Comparison of ENCODE assay signal across 8 cellular contexts in the genomic region with DNA sequence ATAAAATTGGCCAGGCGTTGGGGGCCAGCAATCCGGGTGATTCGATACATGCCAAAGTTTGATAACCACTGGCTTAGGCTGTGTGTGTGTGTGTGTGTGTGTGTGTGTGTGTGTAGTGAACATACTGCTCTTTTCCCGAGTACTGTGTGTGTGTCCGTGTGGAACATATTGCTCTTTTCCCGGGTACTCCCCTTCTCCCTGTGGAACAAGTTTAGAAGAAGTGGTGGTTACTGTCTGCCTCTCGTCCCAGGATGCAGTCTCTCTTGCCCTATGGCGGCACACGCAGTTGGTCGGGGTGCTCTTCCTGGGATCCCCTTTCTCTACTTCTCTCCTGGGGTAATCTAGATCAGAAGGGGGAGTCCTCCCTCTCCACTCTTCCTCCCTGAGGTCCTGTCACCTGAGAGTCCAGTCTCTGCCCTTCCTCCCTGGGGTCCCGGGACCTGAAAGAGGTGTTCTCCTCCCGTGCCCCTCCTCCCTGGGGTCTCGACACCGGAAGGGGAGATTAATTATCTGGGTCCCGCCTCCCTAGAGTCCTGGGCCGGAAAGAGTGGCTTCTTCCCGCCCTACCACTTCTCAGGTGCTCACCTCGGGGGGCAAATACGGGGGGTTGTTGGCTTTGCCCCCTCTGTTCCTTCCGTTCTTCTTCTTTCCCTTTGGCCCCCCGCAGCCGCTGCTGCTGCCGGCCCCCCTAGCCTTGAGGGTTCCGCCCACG. TPM values are rescaled to one million over a fixed set of nuclear protein-coding genes. Genes with fewer than 3 reads are reported as not detected.
DNase-seq lines count a peak whose midpoint lies in the region; ATAC-seq, FAIRE-seq and TF ChIP-seq lines count a peak whose summit lies in the region.

No MANE protein-coding gene starts in this region.

- H3K27ac Mint-ChIP-seq in chondrocyte (ENCODE audit: unreplicated experiment) = peak overlapping the region; percentile 100

- H3K4me3 Mint-ChIP-seq in chondrocyte (ENCODE audit: unreplicated experiment) = peak overlapping the region; percentile 94

- peaks cover 18% of the 10 kb centered on the region for H3K36me3 Mint-ChIP-seq in chondrocyte (ENCODE audit: low read depth)

- TF ChIP-seq CTCF in AG09309 (IDR thresholded peaks at IDR 0.05; ENCODE audit: control insufficient read depth, insufficient read depth, low read depth, low read length, missing control alignments) = no peak
- no peak for TF ChIP-seq CTCF in chondrocyte (IDR thresholded peaks at IDR 0.05)

- DNase-seq in AG09309 (ENCODE audit: low read depth) (no peak), GM19239 (ENCODE audit: insufficient read length, low spot score) (no peak), NAMALWA (ENCODE audit: low spot score) (peak; percentile 79), chondrocyte (ENCODE audit: low spot score) (no peak), left kidney (ENCODE audit: low read depth, low spot score) (peak; percentile 92)
- DNase-seq in activated CD4-positive, CD25-positive, alpha-beta regulatory T cell (lab: John Stamatoyannopoulos, UW) = peak; percentile 28 to 36 (median 34)
- DNase-seq in stimulated activated CD4-positive, alpha-beta T cell treated with anti-CD3 and anti-CD28 coated beads, Interleukin-4, amount 100 ng/mL, for 48 hours (ENCODE audit: low read depth in 2 of 2) = peak; percentile 28 to 46

- no peaks in the 10 kb centered on the region for H3K27me3 Mint-ChIP-seq in chondrocyte (ENCODE audit: low read depth)

- peak; percentile 26 for FAIRE-seq in GM19239 (lab: Jason Lieb, UNC)

- no peak for ATAC-seq in GM19455 (IDR thresholded peaks at IDR 0.05; ENCODE audit: unreplicated experiment)

- peaks cover 48% of the 10 kb centered on the region for H3K4me1 Mint-ChIP-seq in chondrocyte (ENCODE audit: low read depth)

- H3K4me3 ChIP-seq in AG09309 (ENCODE audit: control insufficient read depth, low read depth, low read length) = peak overlapping the region; percentile 85

- no peaks in the 10 kb centered on the region for H3K9me3 Mint-ChIP-seq in chondrocyte (ENCODE audit: low read depth)

RNA-seq across cellular contexts. Expression of gene GTPBP2, which starts 0.5 kb away (rescaled TPM):
- 49.5 to 131 TPM (median 126 TPM) in 3 replicates for total RNA-seq in chondrocyte

RNA-seq across cellular contexts. Expression of gene MAD2L1BP, which starts 7.1 kb away (rescaled TPM):
- total RNA-seq in chondrocyte = 14.3 to 24.9 TPM (median 22.8 TPM) in 3 replicates

RNA-seq across cellular contexts. Expression of gene RSPH9, which starts 16.3 kb away (rescaled TPM):
- total RNA-seq in chondrocyte = 0.22 to 0.38 TPM (median 0.22 TPM) in 3 replicates

RNA-seq across cellular contexts. Expression of gene POLH, which starts 52.6 kb away (rescaled TPM):
- total RNA-seq in chondrocyte = 21.2 to 28.4 TPM (median 25.8 TPM) in 3 replicates

RNA-seq across cellular contexts. Expression of gene XPO5, which starts 52.7 kb away (rescaled TPM):
- 32.4 to 42.7 TPM (median 38.7 TPM) in 3 replicates for total RNA-seq in chondrocyte

Comparison
In these comparisons a context has a peak if more than half of its experiments do, and no peak if none do; other contexts are left out.
1. DNase-seq: peak in NAMALWA (single experiment), activated CD4-positive, CD25-positive, alpha-beta regulatory T cell (4 of 4), left kidney (single experiment) and stimulated activated CD4-positive, alpha-beta T cell treated with anti-CD3 and anti-CD28 coated beads, Interleukin-4, amount 100 ng/mL, for 48 hours (2 of 2); none in AG09309 (single experiment), GM19239 (single experiment) and chondrocyte (single experiment).